In genomic region chr9:2026181-2026580, GRCh38 we compare ENCODE assay signal across 13 cellular contexts. TPM values are rescaled to one million over a fixed set of nuclear protein-coding genes. Genes with fewer than 3 reads are reported as not detected.
DNase-seq lines count a peak whose midpoint lies in the region; ATAC-seq and TF ChIP-seq lines count a peak whose summit lies in the region.
"Had no signal": no experiment of that assay in that cellular context is flagged by ENCODE, and none has a peak within 500 bp of the region (broad histone marks: within the 10 kb centered on the region; RNA-seq: fewer than 3 reads in every experiment).

No MANE protein-coding gene starts in this region.

- no peak for TF ChIP-seq CTCF in left ventricle myocardium inferior (IDR thresholded peaks at IDR 0.05; ENCODE audit: borderline replicate concordance)
- TF ChIP-seq CTCF in upper lobe of right lung (IDR thresholded peaks at IDR 0.05), result no peak

- no peak overlapping the region for H4K8ac ChIP-seq in mesenchymal stem cell (ENCODE audit: low read length)

- no peak overlapping the region for H2BK15ac ChIP-seq in mesenchymal stem cell (ENCODE audit: low read depth, poor library complexity, severe bottlenecking)

- peaks cover 21% of the 10 kb centered on the region for H3K36me3 Mint-ChIP-seq in T-cell
- H3K36me3 Mint-ChIP-seq in naive thymus-derived CD8-positive, alpha-beta T cell, result peaks cover 0 to 41% (median 7%) of the 10 kb centered on the region in 3 donors

- H3K4me3 ChIP-seq in left ventricle myocardium inferior (no peak overlapping the region), upper lobe of right lung (no peak overlapping the region), mesenchymal stem cell (ENCODE audit: insufficient read depth in 1 of 2, low read depth in 1 of 2, low read length in 2 of 2) (no peak overlapping the region)

- H3K14ac ChIP-seq in mesenchymal stem cell (ENCODE audit: low read length in 2 of 2), result no peak overlapping the region

- H3K27ac ChIP-seq in left ventricle myocardium inferior (replicated peaks) (peak overlapping the region; percentile 70), upper lobe of right lung (peak overlapping the region; percentile 52), mesenchymal stem cell (ENCODE audit: low read length, poor library complexity, severe bottlenecking) (no peak overlapping the region)

- no peak overlapping the region for H3K9ac ChIP-seq in mesenchymal stem cell (ENCODE audit: low read length)

- H3K27me3 Mint-ChIP-seq in T-cell, result no peaks in the 10 kb centered on the region
- no peaks in the 10 kb centered on the region for H3K27me3 Mint-ChIP-seq in naive thymus-derived CD8-positive, alpha-beta T cell

- no peak overlapping the region for H3K4ac ChIP-seq in mesenchymal stem cell (ENCODE audit: low read depth in 1 of 2, low read length in 2 of 2)

- no peaks in the 10 kb centered on the region for H3K9me3 Mint-ChIP-seq in T-cell
- H3K9me3 Mint-ChIP-seq in naive thymus-derived CD8-positive, alpha-beta T cell, result no peaks in the 10 kb centered on the region
- H3K9me3 Mint-ChIP-seq: T-helper 1 cell treated with Interleukin-12 subunit alpha and Interleukin-12 subunit beta and Interleukin-4 antibody, amounts not matched to agents 30 μg/mL and 1 μg/mL, for 36 hours had no signal

- H3K4me3 Mint-ChIP-seq in T-cell, result peak overlapping the region in 1 of 3 donors; percentile 73
- H3K4me3 Mint-ChIP-seq in naive thymus-derived CD8-positive, alpha-beta T cell, result peak overlapping the region in 4 of 10 donors; percentile 6 to 76 (median 63)
- H3K4me3 Mint-ChIP-seq: T-helper 1 cell treated with Interleukin-12 subunit alpha and Interleukin-12 subunit beta and Interleukin-4 antibody, amounts not matched to agents 30 μg/mL and 1 μg/mL, for 36 hours had no signal

- H3K27me3 ChIP-seq in left ventricle myocardium inferior (ENCODE audit: low read depth), result no peaks in the 10 kb centered on the region
- no peaks in the 10 kb centered on the region for H3K27me3 ChIP-seq in upper lobe of right lung
- H3K27me3 ChIP-seq in mesenchymal stem cell (ENCODE audit: control insufficient read depth in 1 of 2, insufficient read depth in 1 of 2, low read length in 2 of 2), result no peaks in the 10 kb centered on the region

- WGBS in mesenchymal stem cell, result 92% methylated on average over 1 of the region's 4 CpGs

- POLR2A ChIA-PET in T-cell (lab: Charles Lee), result interaction anchor here (0.5 to 1.5 kb wide), 4 partner anchors 11 to 28 kb away, joined by 4 to 6 read pairs (median 4); partner anchors contain the start of gene SMARCA2 (in 1 of the 2)
- POLR2A ChIA-PET in naive thymus-derived CD8-positive, alpha-beta T cell (lab: Charles Lee), result interaction anchor here (2.8 kb wide), 1 partner anchor 11 kb away, joined by 8 read pairs; the partner anchor contains the start of gene SMARCA2

- H3K9me3 ChIP-seq in left ventricle myocardium inferior (replicated peaks) (no peaks in the 10 kb centered on the region), upper lobe of right lung (no peaks in the 10 kb centered on the region), mesenchymal stem cell (ENCODE audit: control insufficient read depth, low read length) (no peaks in the 10 kb centered on the region)

- DNase-seq in left ventricle myocardium inferior, result no peak
- no peak for DNase-seq in left ventricle myocardium superior
- no peak for DNase-seq in T-cell
- no peak for DNase-seq in naive thymus-derived CD8-positive, alpha-beta T cell
- DNase-seq in upper lobe of right lung, result no peak
- DNase-seq in DMS79 treated with DMSO at 0.1 percent for 48 hours (lab: John Stamatoyannopoulos, UW), result no peak
- DNase-seq in mesenchymal stem cell, result no peak
- DNase-seq: aorta, GDM1, NCI-H1930 had no signal

- no peak overlapping the region for H4K91ac ChIP-seq in mesenchymal stem cell (ENCODE audit: low read length)

- no peak overlapping the region for H2AFZ ChIP-seq in mesenchymal stem cell (ENCODE audit: low read depth, low read length)

- no peak overlapping the region for H3K18ac ChIP-seq in mesenchymal stem cell (ENCODE audit: low read depth in 1 of 2, low read length in 2 of 2)

- H3K79me1 ChIP-seq in mesenchymal stem cell (replicated peaks; ENCODE audit: low read length, poor library complexity, severe bottlenecking), result peaks cover 43% of the 10 kb centered on the region

- H3K36me3 ChIP-seq in left ventricle myocardium inferior (peaks cover 11% of the 10 kb centered on the region), upper lobe of right lung (peaks cover 7% of the 10 kb centered on the region), mesenchymal stem cell (ENCODE audit: control insufficient read depth in 1 of 2, insufficient read depth in 2 of 2, low read depth in 1 of 2, low read length in 2 of 2) (peaks cover 0 to 5% of the 10 kb centered on the region in 2 experiments)

- peak overlapping the region; percentile 87 to 90 for H3K27ac Mint-ChIP-seq in T-cell
- peak overlapping the region in 7 of 10 donors; percentile 3 to 81 (median 55) for H3K27ac Mint-ChIP-seq in naive thymus-derived CD8-positive, alpha-beta T cell

- no peak overlapping the region for H2BK120ac ChIP-seq in mesenchymal stem cell (ENCODE audit: low read depth, low read length)

- H3K23ac ChIP-seq in mesenchymal stem cell (ENCODE audit: low read length in 2 of 2), result no peak overlapping the region

- H3K4me1 ChIP-seq in left ventricle myocardium inferior (peaks cover 99% of the 10 kb centered on the region), upper lobe of right lung (peaks cover 68% of the 10 kb centered on the region), mesenchymal stem cell (ENCODE audit: control insufficient read depth, insufficient read depth, low read depth, low read length) (peaks cover 1% of the 10 kb centered on the region)

- no peak overlapping the region for H2BK5ac ChIP-seq in mesenchymal stem cell (ENCODE audit: low read depth, low read length, poor library complexity, severe bottlenecking)

- intact Hi-C loops in left ventricle myocardium inferior (cut with micrococcal nuclease), result no loop called here
- intact Hi-C loops in left ventricle myocardium superior (cut with micrococcal nuclease), result no loop called here
- intact Hi-C loops in upper lobe of right lung (cut with DNase I), result no loop called here

- no peak overlapping the region for H3K4me2 ChIP-seq in mesenchymal stem cell (ENCODE audit: low read length, poor library complexity, severe bottlenecking)

- H2BK12ac ChIP-seq in mesenchymal stem cell (ENCODE audit: low read length in 2 of 2), result no peak overlapping the region

- H3K4me1 Mint-ChIP-seq in T-cell, result peaks cover 97 to 99% (median 98%) of the 10 kb centered on the region in 3 donors
- peaks cover 59 to 99% (median 98%) of the 10 kb centered on the region in 4 donors for H3K4me1 Mint-ChIP-seq in naive thymus-derived CD8-positive, alpha-beta T cell

- CTCF ChIA-PET in T-cell (lab: Charles Lee), result interaction anchor here in 1 of 2 donors (0.6 kb wide), 1 partner anchor 28 kb away, joined by 3 read pairs; no protein-coding TSS in a partner anchor

- no peak for ATAC-seq in left ventricle myocardium superior
- ATAC-seq in T-cell (replicated peaks in 1 of 4), result no peak
- no peak for ATAC-seq in naive thymus-derived CD8-positive, alpha-beta T cell
- ATAC-seq in upper lobe of right lung, result no peak
- ATAC-seq in GM21619 (IDR thresholded peaks at IDR 0.05; ENCODE audit: unreplicated experiment), result no peak
- ATAC-seq: activated CD4-positive, CD25-positive, alpha-beta regulatory T cell treated with anti-CD3 and anti-CD28 coated beads, Interleukin-2, amount 50 U/mL, for 24 hours had no signal

- H2AK5ac ChIP-seq in mesenchymal stem cell (ENCODE audit: low read length, severe bottlenecking), result no peak overlapping the region

RNA-seq across cellular contexts. Expression of gene SMARCA2, which starts 11.0 kb away (rescaled TPM):
- 98.0 TPM for total RNA-seq in left ventricle myocardium inferior
- total RNA-seq in left ventricle myocardium superior, result 111 TPM
- 100 to 1,000 TPM; 225 to 325 (median 237) TPM for total RNA-seq in T-cell
- 100 to 1,000 TPM; 236 to 238 TPM for total RNA-seq in naive thymus-derived CD8-positive, alpha-beta T cell
- polyA plus RNA-seq in naive thymus-derived CD8-positive, alpha-beta T cell, result 10 to 100 TPM; 36.1 to 78.7 (median 37.9) TPM
- total RNA-seq in upper lobe of right lung, result 147 TPM
- 24.3 TPM for polyA plus RNA-seq in mesenchymal stem cell (2013, experiment 1 of 2)
- 23.4 TPM for polyA plus RNA-seq in mesenchymal stem cell (2013, experiment 2 of 2)
